ENCODE assay signal across 1 cellular context in genomic region chr14:64855732-64856527, GRCh38.
TF ChIP-seq lines count a peak whose summit lies in the region.

No MANE protein-coding gene starts in this region.

TF ChIP-seq in WTC11, 78 proteins besides CTCF, POLR2A, EP300 and RAD21:
- TF ChIP-seq, protein P1, sequence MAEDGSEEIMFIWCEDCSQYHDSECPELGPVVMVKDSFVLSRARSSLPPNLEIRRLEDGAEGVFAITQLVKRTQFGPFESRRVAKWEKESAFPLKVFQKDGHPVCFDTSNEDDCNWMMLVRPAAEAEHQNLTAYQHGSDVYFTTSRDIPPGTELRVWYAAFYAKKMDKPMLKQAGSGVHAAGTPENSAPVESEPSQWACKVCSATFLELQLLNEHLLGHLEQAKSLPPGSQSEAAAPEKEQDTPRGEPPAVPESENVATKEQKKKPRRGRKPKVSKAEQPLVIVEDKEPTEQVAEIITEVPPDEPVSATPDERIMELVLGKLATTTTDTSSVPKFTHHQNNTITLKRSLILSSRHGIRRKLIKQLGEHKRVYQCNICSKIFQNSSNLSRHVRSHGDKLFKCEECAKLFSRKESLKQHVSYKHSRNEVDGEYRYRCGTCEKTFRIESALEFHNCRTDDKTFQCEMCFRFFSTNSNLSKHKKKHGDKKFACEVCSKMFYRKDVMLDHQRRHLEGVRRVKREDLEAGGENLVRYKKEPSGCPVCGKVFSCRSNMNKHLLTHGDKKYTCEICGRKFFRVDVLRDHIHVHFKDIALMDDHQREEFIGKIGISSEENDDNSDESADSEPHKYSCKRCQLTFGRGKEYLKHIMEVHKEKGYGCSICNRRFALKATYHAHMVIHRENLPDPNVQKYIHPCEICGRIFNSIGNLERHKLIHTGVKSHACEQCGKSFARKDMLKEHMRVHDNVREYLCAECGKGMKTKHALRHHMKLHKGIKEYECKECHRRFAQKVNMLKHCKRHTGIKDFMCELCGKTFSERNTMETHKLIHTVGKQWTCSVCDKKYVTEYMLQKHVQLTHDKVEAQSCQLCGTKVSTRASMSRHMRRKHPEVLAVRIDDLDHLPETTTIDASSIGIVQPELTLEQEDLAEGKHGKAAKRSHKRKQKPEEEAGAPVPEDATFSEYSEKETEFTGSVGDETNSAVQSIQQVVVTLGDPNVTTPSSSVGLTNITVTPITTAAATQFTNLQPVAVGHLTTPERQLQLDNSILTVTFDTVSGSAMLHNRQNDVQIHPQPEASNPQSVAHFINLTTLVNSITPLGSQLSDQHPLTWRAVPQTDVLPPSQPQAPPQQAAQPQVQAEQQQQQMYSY (CRISPR knock-in tag; IDR thresholded peaks at IDR 0.05) = no peak
- TF ChIP-seq TEAD4 (CRISPR knock-in tag; IDR thresholded peaks at IDR 0.05) (no peak), SP1 (CRISPR knock-in tag; conservative IDR thresholded peaks at IDR 0.05) (no peak), SMAD3 (CRISPR knock-in tag; IDR thresholded peaks at IDR 0.05; ENCODE audit: borderline replicate concordance) (no peak), ZNF416 (CRISPR knock-in tag; IDR thresholded peaks at IDR 0.05) (no peak), IRF2 (CRISPR knock-in tag; IDR thresholded peaks at IDR 0.05; ENCODE audit: borderline replicate concordance, low read depth) (no peak), ATF1 (CRISPR knock-in tag; IDR thresholded peaks at IDR 0.05) (no peak), TCF7 (CRISPR knock-in tag; IDR thresholded peaks at IDR 0.05; ENCODE audit: low read depth) (no peak), EMX1 (CRISPR knock-in tag; IDR thresholded peaks at IDR 0.05) (no peak), ZNF138 (CRISPR knock-in tag; conservative IDR thresholded peaks at IDR 0.05) (no peak), HMGA2 (CRISPR knock-in tag; IDR thresholded peaks at IDR 0.05) (no peak), CREM (CRISPR knock-in tag; IDR thresholded peaks at IDR 0.05) (no peak)
- TF ChIP-seq, protein P2, sequence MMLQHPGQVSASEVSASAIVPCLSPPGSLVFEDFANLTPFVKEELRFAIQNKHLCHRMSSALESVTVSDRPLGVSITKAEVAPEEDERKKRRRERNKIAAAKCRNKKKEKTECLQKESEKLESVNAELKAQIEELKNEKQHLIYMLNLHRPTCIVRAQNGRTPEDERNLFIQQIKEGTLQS (CRISPR knock-in tag; conservative IDR thresholded peaks at IDR 0.05) = no peak
- TF ChIP-seq, protein P3, sequence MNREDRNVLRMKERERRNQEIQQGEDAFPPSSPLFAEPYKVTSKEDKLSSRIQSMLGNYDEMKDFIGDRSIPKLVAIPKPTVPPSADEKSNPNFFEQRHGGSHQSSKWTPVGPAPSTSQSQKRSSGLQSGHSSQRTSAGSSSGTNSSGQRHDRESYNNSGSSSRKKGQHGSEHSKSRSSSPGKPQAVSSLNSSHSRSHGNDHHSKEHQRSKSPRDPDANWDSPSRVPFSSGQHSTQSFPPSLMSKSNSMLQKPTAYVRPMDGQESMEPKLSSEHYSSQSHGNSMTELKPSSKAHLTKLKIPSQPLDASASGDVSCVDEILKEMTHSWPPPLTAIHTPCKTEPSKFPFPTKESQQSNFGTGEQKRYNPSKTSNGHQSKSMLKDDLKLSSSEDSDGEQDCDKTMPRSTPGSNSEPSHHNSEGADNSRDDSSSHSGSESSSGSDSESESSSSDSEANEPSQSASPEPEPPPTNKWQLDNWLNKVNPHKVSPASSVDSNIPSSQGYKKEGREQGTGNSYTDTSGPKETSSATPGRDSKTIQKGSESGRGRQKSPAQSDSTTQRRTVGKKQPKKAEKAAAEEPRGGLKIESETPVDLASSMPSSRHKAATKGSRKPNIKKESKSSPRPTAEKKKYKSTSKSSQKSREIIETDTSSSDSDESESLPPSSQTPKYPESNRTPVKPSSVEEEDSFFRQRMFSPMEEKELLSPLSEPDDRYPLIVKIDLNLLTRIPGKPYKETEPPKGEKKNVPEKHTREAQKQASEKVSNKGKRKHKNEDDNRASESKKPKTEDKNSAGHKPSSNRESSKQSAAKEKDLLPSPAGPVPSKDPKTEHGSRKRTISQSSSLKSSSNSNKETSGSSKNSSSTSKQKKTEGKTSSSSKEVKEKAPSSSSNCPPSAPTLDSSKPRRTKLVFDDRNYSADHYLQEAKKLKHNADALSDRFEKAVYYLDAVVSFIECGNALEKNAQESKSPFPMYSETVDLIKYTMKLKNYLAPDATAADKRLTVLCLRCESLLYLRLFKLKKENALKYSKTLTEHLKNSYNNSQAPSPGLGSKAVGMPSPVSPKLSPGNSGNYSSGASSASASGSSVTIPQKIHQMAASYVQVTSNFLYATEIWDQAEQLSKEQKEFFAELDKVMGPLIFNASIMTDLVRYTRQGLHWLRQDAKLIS (CRISPR knock-in tag; IDR thresholded peaks at IDR 0.05; ENCODE audit: borderline replicate concordance) = no peak
